In the genomic region with DNA sequence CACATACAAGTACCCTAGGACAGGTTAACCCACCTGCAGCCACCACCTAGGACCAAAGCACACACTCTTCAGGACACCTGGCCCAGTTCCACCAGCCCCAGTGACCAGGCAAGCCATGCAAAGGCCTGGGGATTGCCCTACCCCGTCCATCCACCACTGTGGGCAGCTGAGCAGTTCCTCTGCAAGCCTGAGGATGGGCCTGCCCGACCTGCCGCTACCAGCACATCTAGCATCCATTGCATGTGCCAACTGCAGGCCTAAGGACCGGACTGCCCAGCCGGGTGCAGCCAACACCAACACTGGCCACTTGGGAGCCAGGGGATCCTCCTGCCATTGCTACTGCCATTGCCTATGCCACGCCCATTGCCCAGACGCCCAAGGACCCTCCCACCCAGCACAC, we compare ENCODE assay signal across 24 cellular contexts.
DNase-seq lines count a peak whose midpoint lies in the region; ATAC-seq, FAIRE-seq and TF ChIP-seq lines count a peak whose summit lies in the region.
"Had no signal": no experiment of that assay in that cellular context is flagged by ENCODE, and none has a peak within 500 bp of the region (broad histone marks: within the 10 kb centered on the region; RNA-seq: fewer than 3 reads in every experiment).

No MANE protein-coding gene starts in this region.

- H3K4ac ChIP-seq in IMR-90 (ENCODE audit: low read depth, low read length), result no peak overlapping the region
- peak overlapping the region in 1 of 2 experiments; percentile 60 for H3K4ac ChIP-seq in mesenchymal stem cell (ENCODE audit: low read depth in 1 of 2, low read length in 2 of 2)

- peaks cover 6% of the 10 kb centered on the region for H3K4me1 Mint-ChIP-seq in activated naive CD8-positive, alpha-beta T cell treated with anti-CD3 and anti-CD28 coated beads, Interleukin-2, amount 10 ng/mL, durations not matched to agents 7 days and 5 days
- peaks cover 13% of the 10 kb centered on the region for H3K4me1 Mint-ChIP-seq in activated naive CD8-positive, alpha-beta T cell treated with anti-CD3 and anti-CD28 coated beads for 36 hours

- H3K9ac ChIP-seq in IMR-90 (ENCODE audit: low read depth, low read length) (no peak overlapping the region), mesenchymal stem cell (ENCODE audit: low read length) (no peak overlapping the region), kidney (ENCODE audit: low read length in 2 of 2) (no peak overlapping the region)
- H3K9ac ChIP-seq: BLaER1, GM23248 had no signal

- no peak for FAIRE-seq in kidney (lab: Jason Lieb, UNC)
- FAIRE-seq: A204.1, G401.6, GM12878, H54 had no signal

- H3K4me3 ChIP-seq in IMR-90 (ENCODE audit: insufficient read depth, low read depth, low read length) (no peak overlapping the region), mesenchymal stem cell (ENCODE audit: insufficient read depth in 1 of 2, low read depth in 1 of 2, low read length in 2 of 2) (peak overlapping the region in 1 of 2 experiments; percentile 27), upper lobe of left lung (no peak overlapping the region), kidney (ENCODE audit: low read length in 2 of 2) (no peak overlapping the region)
- H3K4me3 ChIP-seq: BLaER1, GM12878, GM23248, HAP-1 had no signal

- H2BK20ac ChIP-seq in IMR-90 (ENCODE audit: low read depth, low read length), result no peak overlapping the region

- H3K27ac ChIP-seq in IMR-90 (ENCODE audit: insufficient read depth, low read length), result no peak overlapping the region
- no peak overlapping the region for H3K27ac ChIP-seq in mesenchymal stem cell (ENCODE audit: low read length, poor library complexity, severe bottlenecking)
- H3K27ac ChIP-seq in upper lobe of left lung, result no peak overlapping the region
- H3K27ac ChIP-seq in kidney (ENCODE audit: low read depth in 2 of 2, low read length in 2 of 2), result no peak overlapping the region
- H3K27ac ChIP-seq: 22Rv1, BLaER1, C4-2B, GM23248 had no signal

- in situ Hi-C loops in IMR-90 (cut with MboI; ENCODE audit: low sequenced_read_pairs), result no loop called here

- no TSS peak for BruUV-seq in IMR-90 (replicated peaks; lab: Mats Ljungman, UMichigan)

- peaks cover 2% of the 10 kb centered on the region for H3K27me3 Mint-ChIP-seq in activated naive CD8-positive, alpha-beta T cell treated with anti-CD3 and anti-CD28 coated beads, Interleukin-2, amount 10 ng/mL, durations not matched to agents 7 days and 5 days
- no peaks in the 10 kb centered on the region for H3K27me3 Mint-ChIP-seq in activated naive CD8-positive, alpha-beta T cell treated with anti-CD3 and anti-CD28 coated beads for 36 hours
- H3K27me3 Mint-ChIP-seq: B cell; CD4-positive, CD25-positive, alpha-beta regulatory T cell had no signal

- no peak for ATAC-seq in activated naive CD8-positive, alpha-beta T cell treated with anti-CD3 and anti-CD28 coated beads, Interleukin-2, amount 10 ng/mL, durations not matched to agents 7 days and 5 days (ENCODE audit: low read depth)
- ATAC-seq in IMR-90 (ENCODE audit: low read depth) (no peak), upper lobe of left lung (ENCODE audit: low FRiP score in 2 of 2) (peak; percentile 16 to 39), GM21360 (IDR thresholded peaks at IDR 0.05; ENCODE audit: unreplicated experiment) (no peak)
- ATAC-seq: CD8-positive, alpha-beta T cell; GM12878 had no signal

- H3K23ac ChIP-seq in IMR-90 (ENCODE audit: low read depth, low read length), result no peak overlapping the region
- no peak overlapping the region for H3K23ac ChIP-seq in mesenchymal stem cell (ENCODE audit: low read length in 2 of 2)

- peaks cover 2% of the 10 kb centered on the region for H3K36me3 Mint-ChIP-seq in activated naive CD8-positive, alpha-beta T cell treated with anti-CD3 and anti-CD28 coated beads, Interleukin-2, amount 10 ng/mL, durations not matched to agents 7 days and 5 days
- H3K36me3 Mint-ChIP-seq in activated naive CD8-positive, alpha-beta T cell treated with anti-CD3 and anti-CD28 coated beads for 36 hours, result peaks cover 18% of the 10 kb centered on the region

- H2BK5ac ChIP-seq in IMR-90 (ENCODE audit: low read depth, low read length, poor library complexity, severe bottlenecking) (no peak overlapping the region), mesenchymal stem cell (ENCODE audit: low read depth, low read length, poor library complexity, severe bottlenecking) (no peak overlapping the region)

- CTCF ChIA-PET in IMR-90 (lab: Yijun Ruan, JAX), result no interaction called here

- TF ChIP-seq RAD21 in IMR-90 (IDR thresholded peaks at IDR 0.05; ENCODE audit: low read length), result no peak

- H3K18ac ChIP-seq in IMR-90 (ENCODE audit: low read depth, low read length) (no peak overlapping the region), mesenchymal stem cell (ENCODE audit: low read depth in 1 of 2, low read length in 2 of 2) (peak overlapping the region; percentile 35 to 59)

- H3K9me3 Mint-ChIP-seq in activated naive CD8-positive, alpha-beta T cell treated with anti-CD3 and anti-CD28 coated beads, Interleukin-2, amount 10 ng/mL, durations not matched to agents 7 days and 5 days, result peaks cover 2% of the 10 kb centered on the region
- peaks cover 11% of the 10 kb centered on the region for H3K9me3 Mint-ChIP-seq in activated naive CD8-positive, alpha-beta T cell treated with anti-CD3 and anti-CD28 coated beads for 36 hours

- no peak overlapping the region for H4K8ac ChIP-seq in IMR-90 (ENCODE audit: low read depth in 2 of 2, low read length in 2 of 2)
- H4K8ac ChIP-seq in mesenchymal stem cell (ENCODE audit: low read length), result peak overlapping the region; percentile 69

- no peak overlapping the region for H3K4me3 Mint-ChIP-seq in activated naive CD8-positive, alpha-beta T cell treated with anti-CD3 and anti-CD28 coated beads, Interleukin-2, amount 10 ng/mL, durations not matched to agents 7 days and 5 days
- H3K4me3 Mint-ChIP-seq in activated naive CD8-positive, alpha-beta T cell treated with anti-CD3 and anti-CD28 coated beads for 36 hours, result no peak overlapping the region
- H3K4me3 Mint-ChIP-seq: B cell; CD4-positive, CD25-positive, alpha-beta regulatory T cell; CD8-positive, alpha-beta T cell; HFFc6 had no signal

- H4K20me1 ChIP-seq in IMR-90 (ENCODE audit: insufficient read depth, low read length), result no peaks in the 10 kb centered on the region
- H4K20me1 ChIP-seq: BLaER1 had no signal

- peak overlapping the region; percentile 37 to 77 for H2BK12ac ChIP-seq in mesenchymal stem cell (ENCODE audit: low read length in 2 of 2)

- TF ChIP-seq CTCF in IMR-90 (conservative IDR thresholded peaks at IDR 0.05; ENCODE audit: low read depth, low read length), result no peak
- no peak for TF ChIP-seq CTCF in upper lobe of left lung (IDR thresholded peaks at IDR 0.05)
- no peak for TF ChIP-seq CTCF in kidney (IDR thresholded peaks at IDR 0.05; ENCODE audit: borderline replicate concordance, extremely low read depth, insufficient read depth)

- H2AK9ac ChIP-seq in IMR-90 (replicated peaks; ENCODE audit: low read depth, low read length, poor library complexity), result no peak overlapping the region

- H3K36me3 ChIP-seq in IMR-90 (ENCODE audit: control insufficient read depth, insufficient read depth, low read length), result no peaks in the 10 kb centered on the region
- H3K36me3 ChIP-seq in mesenchymal stem cell (ENCODE audit: control insufficient read depth in 1 of 2, insufficient read depth in 2 of 2, low read depth in 1 of 2, low read length in 2 of 2), result peaks cover 0 to 3% of the 10 kb centered on the region in 2 experiments
- H3K36me3 ChIP-seq in upper lobe of left lung, result no peaks in the 10 kb centered on the region
- H3K36me3 ChIP-seq in kidney (ENCODE audit: control insufficient read depth in 1 of 2, insufficient read depth in 2 of 2, low read length in 2 of 2), result no peaks in the 10 kb centered on the region
- H3K36me3 ChIP-seq: BLaER1, HAP-1 had no signal

- H2AFZ ChIP-seq in IMR-90 (replicated peaks; ENCODE audit: low read length, poor library complexity) (no peak overlapping the region), mesenchymal stem cell (ENCODE audit: low read depth, low read length) (no peak overlapping the region)
- H2AFZ ChIP-seq: GM23248 had no signal

- no peak overlapping the region for H2BK120ac ChIP-seq in IMR-90 (ENCODE audit: low read depth, low read length)
- H2BK120ac ChIP-seq in mesenchymal stem cell (ENCODE audit: low read depth, low read length), result no peak overlapping the region

- WGBS in IMR-90 (ENCODE audit: extremely low coverage in 2 of 2, insufficient read length in 1 of 2), 2 experiments, result 96% methylated on average over 5 of the region's 7 CpGs; no CpG with 5 or more reads in 1 of the 2 experiments
- WGBS in mesenchymal stem cell, result 98% methylated on average over 7 of the region's 7 CpGs
- WGBS in upper lobe of left lung, 2 donors, result 94 to 100% methylated on average over 3 to 4 of the region's 7 CpGs

- no peak for TF ChIP-seq POLR2A in IMR-90 (IDR thresholded peaks at IDR 0.05; ENCODE audit: low read depth, low read length)
- TF ChIP-seq POLR2A in upper lobe of left lung (IDR thresholded peaks at IDR 0.05), result no peak

- H3K9me1 ChIP-seq in IMR-90 (ENCODE audit: insufficient read depth, low read length), result no peaks in the 10 kb centered on the region; the same call in 1 of the 2 replicates

- H4K91ac ChIP-seq in IMR-90 (ENCODE audit: insufficient read depth, low read depth, low read length) (no peak overlapping the region), mesenchymal stem cell (ENCODE audit: low read length) (peak overlapping the region; percentile 23)

- H3K27me3 ChIP-seq in IMR-90 (ENCODE audit: control insufficient read depth, insufficient read depth, low read length) (no peaks in the 10 kb centered on the region), mesenchymal stem cell (ENCODE audit: control insufficient read depth in 1 of 2, insufficient read depth in 1 of 2, low read length in 2 of 2) (no peaks in the 10 kb centered on the region), upper lobe of left lung (no peaks in the 10 kb centered on the region)
- H3K27me3 ChIP-seq: BLaER1 had no signal

- intact Hi-C loops in IMR-90 (cut with micrococcal nuclease) (no loop called here), kidney (cut with DNase I) (no loop called here)

- DNase-seq in activated naive CD8-positive, alpha-beta T cell treated with anti-CD3 and anti-CD28 coated beads, Interleukin-2, amount 10 ng/mL, durations not matched to agents 7 days and 5 days, result no peak
- no peak for DNase-seq in activated naive CD8-positive, alpha-beta T cell treated with anti-CD3 and anti-CD28 coated beads for 36 hours
- DNase-seq in IMR-90 (no peak), mesenchymal stem cell (no peak), upper lobe of left lung (peak in 1 of 2 donors; percentile 58), kidney (no peak), Kasumi-1 (lab: John Stamatoyannopoulos, UW) (no peak)
- DNase-seq: Caco-2; CD4-positive, CD25-positive, alpha-beta regulatory T cell; CD8-positive, alpha-beta T cell; DMS153; DND-41; GM23248; HFFc6 had no signal

- 0 out of 2 replicates have a peak, but pooled peaks cover 2% of the 10 kb centered on the region for H3K9me3 ChIP-seq in IMR-90 (ENCODE audit: control insufficient read depth, insufficient read depth, low read length)
- H3K9me3 ChIP-seq in mesenchymal stem cell (ENCODE audit: control insufficient read depth, low read length), result no peaks in the 10 kb centered on the region
- peaks cover 0 to 4% (median 0%) of the 10 kb centered on the region in 4 donors for H3K9me3 ChIP-seq in upper lobe of left lung
- H3K9me3 ChIP-seq in kidney (ENCODE audit: control insufficient read depth in 1 of 2, low read length in 2 of 2), result peaks cover 0 to 4% of the 10 kb centered on the region in 2 donors
- H3K9me3 ChIP-seq: HAP-1 had no signal

- H2AK5ac ChIP-seq in IMR-90 (ENCODE audit: low read depth, low read length) (0 out of 2 replicates have a peak overlapping the region, but pooled peaks have one; percentile 2), mesenchymal stem cell (ENCODE audit: low read length, severe bottlenecking) (no peak overlapping the region)

- no peak overlapping the region for H3K56ac ChIP-seq in IMR-90 (ENCODE audit: extremely low read depth, insufficient read depth, low read length)

- H4K5ac ChIP-seq in IMR-90 (ENCODE audit: low read depth, low read length), result no peak overlapping the region

- dilution Hi-C loops in IMR-90 (cut with HindIII; ENCODE audit: low sequenced_read_pairs, unreplicated experiment), result no loop called here

- H3K4me2 ChIP-seq in IMR-90 (ENCODE audit: low read depth, low read length), result no peak overlapping the region
- H3K4me2 ChIP-seq in mesenchymal stem cell (ENCODE audit: low read length, poor library complexity, severe bottlenecking), result no peak overlapping the region
- H3K4me2 ChIP-seq: BLaER1 had no signal

- H2BK15ac ChIP-seq in IMR-90 (ENCODE audit: low read depth, low read length) (no peak overlapping the region), mesenchymal stem cell (ENCODE audit: low read depth, poor library complexity, severe bottlenecking) (peak overlapping the region; percentile 3)

- TF ChIP-seq EP300 in upper lobe of left lung (IDR thresholded peaks at IDR 0.05), result no peak

- H3K79me1 ChIP-seq in IMR-90 (ENCODE audit: low read depth in 1 of 2, low read length in 2 of 2) (0 out of 4 replicates have a peak, but pooled peaks cover 0 to 3% of the 10 kb centered on the region in 2 experiments), mesenchymal stem cell (replicated peaks; ENCODE audit: low read length, poor library complexity, severe bottlenecking) (peaks cover 14% of the 10 kb centered on the region)

- no peak overlapping the region for H3K14ac ChIP-seq in IMR-90 (replicated peaks; ENCODE audit: low read depth, low read length)
- H3K14ac ChIP-seq in mesenchymal stem cell (ENCODE audit: low read length in 2 of 2), result peak overlapping the region in 1 of 2 experiments; percentile 9

- H3K4me1 ChIP-seq in IMR-90 (ENCODE audit: control insufficient read depth, insufficient read depth, low read length), result no peaks in the 10 kb centered on the region
- peaks cover 3% of the 10 kb centered on the region for H3K4me1 ChIP-seq in mesenchymal stem cell (ENCODE audit: control insufficient read depth, insufficient read depth, low read depth, low read length)
- H3K4me1 ChIP-seq in upper lobe of left lung, result peaks cover 0 to 7% (median 0%) of the 10 kb centered on the region in 4 donors
- no peaks in the 10 kb centered on the region for H3K4me1 ChIP-seq in kidney (ENCODE audit: control insufficient read depth in 1 of 2, insufficient read depth in 1 of 2, low read depth in 1 of 2, low read length in 2 of 2)
- H3K4me1 ChIP-seq: Caco-2, HAP-1 had no signal

- POLR2A ChIA-PET in activated naive CD8-positive, alpha-beta T cell treated with anti-CD3 and anti-CD28 coated beads, Interleukin-2, amount 10 ng/mL, durations not matched to agents 7 days and 5 days (lab: Charles Lee), result no interaction called here
- POLR2A ChIA-PET in IMR-90 (lab: Charles Lee; ENCODE audit: unreplicated experiment), result no interaction called here

- peak overlapping the region; percentile 4 for H3K27ac Mint-ChIP-seq in activated naive CD8-positive, alpha-beta T cell treated with anti-CD3 and anti-CD28 coated beads, Interleukin-2, amount 10 ng/mL, durations not matched to agents 7 days and 5 days
- no peak overlapping the region for H3K27ac Mint-ChIP-seq in activated naive CD8-positive, alpha-beta T cell treated with anti-CD3 and anti-CD28 coated beads for 36 hours
- H3K27ac Mint-ChIP-seq: B cell; CD8-positive, alpha-beta T cell; HFFc6 had no signal

Comparison
In these comparisons a context has a peak if more than half of its experiments do, and no peak if none do; other contexts are left out.
1. ATAC-seq: peak in upper lobe of left lung (2 of 2); none in activated naive CD8-positive, alpha-beta T cell treated with anti-CD3 and anti-CD28 coated beads, Interleukin-2, amount 10 ng/mL, durations not matched to agents 7 days and 5 days (single experiment), IMR-90 (single experiment) and GM21360 (single experiment).